Comparison of ENCODE assay signal across 8 cellular contexts in genomic region chr6:89079611-89080213, GRCh38. TPM values are rescaled to one million over a fixed set of nuclear protein-coding genes. Genes with fewer than 3 reads are reported as not detected.
DNase-seq lines count a peak whose midpoint lies in the region; ATAC-seq, FAIRE-seq and TF ChIP-seq lines count a peak whose summit lies in the region.

No MANE protein-coding gene starts in this region.

- H3K27me3 Mint-ChIP-seq in T-helper 17 cell = no peaks in the 10 kb centered on the region
- no peaks in the 10 kb centered on the region for H3K27me3 Mint-ChIP-seq in astrocyte (ENCODE audit: low read depth, unreplicated experiment)

- ATAC-seq in T-helper 17 cell (peak; percentile 32), HG03565 (IDR thresholded peaks at IDR 0.05; ENCODE audit: unreplicated experiment) (no peak), HG03097 (IDR thresholded peaks at IDR 0.05; ENCODE audit: low FRiP score, unreplicated experiment) (no peak)

- peaks cover 40% of the 10 kb centered on the region for H3K4me1 Mint-ChIP-seq in T-helper 17 cell
- H3K4me1 Mint-ChIP-seq in astrocyte (ENCODE audit: low read depth, unreplicated experiment) = peaks cover 10% of the 10 kb centered on the region

- H3K4me2 ChIP-seq in astrocyte (ENCODE audit: low read length) = peak overlapping the region; percentile 95

- TF ChIP-seq CTCF in astrocyte (IDR thresholded peaks at IDR 0.05; ENCODE audit: insufficient read depth, low read depth, low read length) = no peak

- H3K36me3 Mint-ChIP-seq in T-helper 17 cell (ENCODE audit: low read depth) (peaks cover 7% of the 10 kb centered on the region), astrocyte (ENCODE audit: low read depth, unreplicated experiment) (peaks cover 3% of the 10 kb centered on the region)

- H3K36me3 ChIP-seq in astrocyte (ENCODE audit: insufficient read depth, low read length) = peaks cover 9% of the 10 kb centered on the region

- H3K4me3 Mint-ChIP-seq in T-helper 17 cell = peak overlapping the region; percentile 93
- peak overlapping the region; percentile 85 for H3K4me3 Mint-ChIP-seq in astrocyte (ENCODE audit: unreplicated experiment)

- H3K27ac Mint-ChIP-seq in T-helper 17 cell = peak overlapping the region; percentile 97
- H3K27ac Mint-ChIP-seq in astrocyte (ENCODE audit: unreplicated experiment) = peak overlapping the region; percentile 99

- H3K9me3 ChIP-seq in T-helper 17 cell (ENCODE audit: control insufficient read depth, low read length, poor library complexity, severe bottlenecking) (no peaks in the 10 kb centered on the region), astrocyte (ENCODE audit: insufficient read depth, low read depth, low read length) (no peaks in the 10 kb centered on the region)

- peak overlapping the region; percentile 100 for H3K9ac ChIP-seq in astrocyte (ENCODE audit: low read length)

- H3K4me1 ChIP-seq in astrocyte (ENCODE audit: insufficient read depth, low read length) = peaks cover 13% of the 10 kb centered on the region

- H3K9me3 Mint-ChIP-seq in astrocyte (ENCODE audit: unreplicated experiment) = no peaks in the 10 kb centered on the region

- no peaks in the 10 kb centered on the region for H3K27me3 ChIP-seq in astrocyte (ENCODE audit: insufficient read depth, low read length)

- peaks cover 31% of the 10 kb centered on the region for H4K20me1 ChIP-seq in astrocyte (ENCODE audit: insufficient read depth, low read length)

- H3K79me2 ChIP-seq in astrocyte (ENCODE audit: insufficient read depth, low read length) = peaks cover 36% of the 10 kb centered on the region

- DNase-seq in Daoy (ENCODE audit: low read depth) = peak; percentile 52
- peak; percentile 71 for DNase-seq in Jurkat, Clone E6-1 (ENCODE audit: low read depth, low spot score)
- DNase-seq in T-helper 17 cell = peak; percentile 22 to 34 (median 25)
- peak; percentile 56 for DNase-seq in astrocyte (ENCODE audit: low read depth)
- DNase-seq in hepatic stellate cell (ENCODE audit: low spot score) = peak; percentile 34
- DNase-seq in retina = peak; percentile 85

- no peak for FAIRE-seq in astrocyte (lab: Jason Lieb, UNC)

- H2AFZ ChIP-seq in astrocyte (ENCODE audit: low read depth, low read length) = peak overlapping the region; percentile 66

- H3K27ac ChIP-seq in astrocyte (ENCODE audit: low read depth, low read length) = peak overlapping the region; percentile 89

- H3K4me3 ChIP-seq in Jurkat, Clone E6-1 (ENCODE audit: low read length) = peak overlapping the region; percentile 91
- H3K4me3 ChIP-seq in astrocyte (ENCODE audit: insufficient read depth, low read depth, low read length) = peak overlapping the region; percentile 85

RNA-seq across cellular contexts. Expression of gene PNRC1, which starts 0.8 kb away (rescaled TPM):
- 9.8 and 14.8 TPM in 2 replicates for total RNA-seq in Daoy (2014; rRNA removed; shearing (Covaris generic))
- 32.7 TPM for polyA plus RNA-seq in Jurkat, Clone E6-1 (2012; ENCODE audit: insufficient read depth, insufficient read length)
- total RNA-seq in T-helper 17 cell (100 to 1,000 TPM; 671 to 837 TPM), astrocyte (93.2 and 95.9 TPM in 2 replicates)

RNA-seq across cellular contexts. Expression of gene SRSF12, which starts 38.2 kb away (rescaled TPM):
- 0.36 and 0.51 TPM in 2 replicates for total RNA-seq in Daoy (2014; rRNA removed; shearing (Covaris generic))
- 4.6 TPM for polyA plus RNA-seq in Jurkat, Clone E6-1 (2012; ENCODE audit: insufficient read depth, insufficient read length)
- total RNA-seq in T-helper 17 cell = not detected
- total RNA-seq in astrocyte = 7.0 and 9.2 TPM in 2 replicates

Comparison
In these comparisons a context has a peak if more than half of its experiments do, and no peak if none do; other contexts are left out.
1. DNase-seq: peak in every context shown above with its lines; median percentile 85 in retina; 71 in Jurkat, Clone E6-1; 56 in astrocyte; 52 in Daoy; 34 in hepatic stellate cell; 25 in T-helper 17 cell.